Comparison of ENCODE assay signal across 1 cellular context in the genomic region with DNA sequence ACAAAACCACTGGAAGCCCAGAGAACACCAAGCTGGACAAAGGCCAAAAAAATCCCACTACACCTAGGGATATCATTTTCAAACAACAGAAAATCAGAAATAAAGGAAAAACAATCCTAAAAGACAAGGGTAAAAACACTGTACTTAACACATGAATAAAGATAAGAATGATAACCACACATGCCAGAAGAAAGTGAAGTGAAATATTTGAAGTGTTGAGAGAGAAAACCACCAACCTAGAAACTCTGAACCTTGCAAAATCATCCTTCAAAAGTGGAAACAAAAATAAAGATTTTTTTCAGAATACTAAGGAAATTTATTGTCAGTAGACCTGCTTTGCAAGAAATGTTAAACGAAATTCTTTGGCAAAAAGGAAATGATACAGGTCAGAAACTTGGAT.
TF ChIP-seq lines count a peak whose summit lies in the region.

No MANE protein-coding gene starts in this region.

TF ChIP-seq in K562, 482 proteins besides CTCF, POLR2A, EP300 and RAD21:
- TF ChIP-seq NFIC (IDR thresholded peaks at IDR 0.05), result peak; percentile 38; the same call in 1 of the 2 replicates
- TF ChIP-seq ZFP1 (CRISPR knock-in tag; IDR thresholded peaks at IDR 0.05), result no peak
- TF ChIP-seq SIN3A (IDR thresholded peaks at IDR 0.05; ENCODE audit: borderline replicate concordance in 2 of 2, control insufficient read depth in 1 of 2, low read depth in 2 of 2, low read length in 2 of 2), result no peak
- no peak for TF ChIP-seq FOXA3 (CRISPR knock-in tag; conservative IDR thresholded peaks at IDR 0.05 in 1 of 2, IDR thresholded peaks at IDR 0.05 in 1 of 2)
